ENCODE assay signal across 8 cellular contexts in the genomic region with DNA sequence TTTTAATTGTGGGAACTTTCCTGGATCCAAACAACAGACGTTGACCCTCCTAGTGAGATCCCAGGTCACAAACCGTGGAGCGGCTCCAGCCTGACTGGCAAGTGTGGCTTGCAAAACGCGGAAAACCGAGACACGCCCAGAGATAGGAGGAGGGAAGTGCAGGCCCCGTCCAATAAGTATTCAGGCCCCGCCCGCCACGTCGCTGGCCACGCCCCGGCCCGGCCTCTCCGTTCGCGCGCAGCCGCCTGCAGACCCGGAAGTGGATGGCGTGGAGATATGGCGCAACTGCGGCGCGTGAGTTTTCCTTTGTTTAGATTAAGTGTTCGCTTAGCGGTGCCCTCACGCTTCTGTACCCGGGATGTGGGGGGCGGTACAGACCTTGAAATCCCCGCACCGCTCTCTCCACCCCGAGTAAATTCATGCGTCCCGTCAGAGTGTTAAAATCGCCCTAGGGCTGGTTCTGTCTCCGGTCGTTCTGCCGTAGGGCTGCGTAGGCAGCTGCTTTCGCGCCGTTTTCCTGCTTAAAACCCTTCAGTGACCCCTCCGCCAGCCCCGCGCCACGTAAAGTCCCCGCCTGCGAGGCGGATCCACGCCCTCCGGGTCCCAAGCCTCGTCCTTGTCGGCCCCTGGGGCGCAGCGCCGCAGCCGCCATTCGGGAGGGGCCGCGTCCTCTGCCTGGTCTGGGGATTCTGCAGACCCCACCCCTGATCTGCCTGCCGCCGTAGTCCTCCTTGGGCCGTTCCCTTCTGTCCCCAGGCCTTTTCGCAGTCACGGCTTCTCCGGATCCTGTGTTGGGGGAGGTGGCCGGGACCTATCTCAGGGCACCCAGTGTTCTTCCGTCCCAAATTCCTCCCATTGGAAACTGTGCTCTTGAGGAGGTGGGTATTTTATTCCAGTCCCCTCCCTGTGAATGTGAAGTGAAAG. TPM values are rescaled to one million over a fixed set of nuclear protein-coding genes. Genes with fewer than 3 reads are reported as not detected.
A peak's percentile ranks its signal among the peaks of the same experiment; 100 is the strongest.
DNase-seq lines count a peak whose midpoint lies in the region; ATAC-seq and TF ChIP-seq lines count a peak whose summit lies in the region.

Gene ZNF766, plus strand, starts transcription at position 250 of the 924 bp plus-strand sequence. Its CDS starts 27 bp downstream, at position 277.

- WGBS in esophagus, 2 donors, result 1% methylated on average over 69 to 70 of the region's 70 CpGs

- peak; percentile 94 for DNase-seq in DMS114 treated with DMSO at 0.1 percent for 48 hours (lab: John Stamatoyannopoulos, UW; ENCODE audit: unreplicated experiment)
- peak; percentile 97 for DNase-seq in KBM-7
- DNase-seq in activated T-cell treated with anti-CD3 and anti-CD28 coated beads, Interleukin-2, amount 50 U/mL, for 24 hours, result peak; percentile 99
- peak; percentile 96 to 97 for DNase-seq in stimulated activated CD8-positive, alpha-beta memory T cell treated with anti-CD3 and anti-CD28 coated beads, Interleukin-7, amount 100 ng/mL, for 1 hour (ENCODE audit: low read depth in 2 of 2)

- peaks cover 38% of the 10 kb centered on the region for H3K4me1 Mint-ChIP-seq in activated T-cell treated with anti-CD3 and anti-CD28 coated beads, Interleukin-2, amount 50 U/mL, for 24 hours (ENCODE audit: low read depth)

- H3K4me1 ChIP-seq in esophagus (ENCODE audit: control insufficient read depth in 2 of 2, insufficient read depth in 2 of 2, low read length in 1 of 2) (no peaks in the 10 kb centered on the region), mucosa of stomach (ENCODE audit: control insufficient read depth, insufficient read depth, low read length) (peaks cover 9% of the 10 kb centered on the region)

- in situ Hi-C loops in KBM-7 (cut with MboI; ENCODE audit: low pct_unique_long_range_greater_than_20kb, low sequenced_read_pairs), result no loop called here

- H3K9me3 ChIP-seq in esophagus (ENCODE audit: control insufficient read depth in 2 of 2, insufficient read depth in 1 of 2, low read depth in 1 of 2, low read length in 1 of 2) (peaks cover 0 to 8% of the 10 kb centered on the region in 2 donors), mucosa of stomach (ENCODE audit: control insufficient read depth, low read length) (no peaks in the 10 kb centered on the region)

- H3K9ac ChIP-seq in mucosa of stomach (ENCODE audit: low read length), result peak within 1 kb of the TSS; percentile 100

- peak within 1 kb of the TSS; percentile 88 to 98 for H3K27ac ChIP-seq in esophagus (ENCODE audit: low read depth in 2 of 2, low read length in 1 of 2)

- H3K4me3 ChIP-seq in esophagus (ENCODE audit: low read depth in 1 of 2, low read length in 2 of 2) (peak within 1 kb of the TSS; percentile 76 to 98), mucosa of stomach (ENCODE audit: low read length) (peak within 1 kb of the TSS; percentile 97)

- peak; percentile 90 for ATAC-seq in GM21717 (IDR thresholded peaks at IDR 0.05; ENCODE audit: unreplicated experiment)

- peak within 1 kb of the TSS; percentile 91 for H3K4me3 Mint-ChIP-seq in activated T-cell treated with anti-CD3 and anti-CD28 coated beads, Interleukin-2, amount 50 U/mL, for 24 hours

- peaks cover 20% of the 10 kb centered on the region for H3K9me3 Mint-ChIP-seq in activated T-cell treated with anti-CD3 and anti-CD28 coated beads, Interleukin-2, amount 50 U/mL, for 24 hours

- H3K27me3 Mint-ChIP-seq in activated T-cell treated with anti-CD3 and anti-CD28 coated beads, Interleukin-2, amount 50 U/mL, for 24 hours, result no peaks in the 10 kb centered on the region

- peaks cover 8 to 10% of the 10 kb centered on the region in 2 donors for H3K36me3 ChIP-seq in esophagus (ENCODE audit: control insufficient read depth in 2 of 2, insufficient read depth in 2 of 2, low read length in 1 of 2)
- peaks cover 9% of the 10 kb centered on the region for H3K36me3 ChIP-seq in mucosa of stomach (ENCODE audit: control insufficient read depth, insufficient read depth, low read length)

- H3K27me3 ChIP-seq in esophagus (ENCODE audit: control insufficient read depth in 1 of 2, insufficient read depth in 2 of 2, low read length in 2 of 2) (no peaks in the 10 kb centered on the region), mucosa of stomach (ENCODE audit: control insufficient read depth, insufficient read depth, low read length) (no peaks in the 10 kb centered on the region)

- H3K27ac Mint-ChIP-seq in activated T-cell treated with anti-CD3 and anti-CD28 coated beads, Interleukin-2, amount 50 U/mL, for 24 hours, result peak within 1 kb of the TSS; percentile 95

- H3K36me3 Mint-ChIP-seq in activated T-cell treated with anti-CD3 and anti-CD28 coated beads, Interleukin-2, amount 50 U/mL, for 24 hours (ENCODE audit: low read depth), result peaks cover 52% of the 10 kb centered on the region

TF ChIP-seq in PFSK-1, 5 proteins besides CTCF, POLR2A, EP300 and RAD21:
- TF ChIP-seq POLR2AphosphoS5 (IDR thresholded peaks at IDR 0.05; ENCODE audit: low read depth, low read length), result peak; percentile 87
- peak; percentile 51 for TF ChIP-seq FOXP2 (optimal IDR thresholded peaks at IDR 0.05; ENCODE audit: borderline replicate concordance, extremely low read depth, extremely low read length, insufficient read depth)
- peak; percentile 95; the same call in 1 of the 2 replicates for TF ChIP-seq TAF1 (IDR thresholded peaks at IDR 0.05; ENCODE audit: borderline replicate concordance, insufficient read depth, low read length)
- peak; percentile 93; the same call in 1 of the 2 replicates for TF ChIP-seq SIN3A (IDR thresholded peaks at IDR 0.05; ENCODE audit: borderline replicate concordance, insufficient read depth, low read length)
- peak in 1 of 2 experiments; percentile 22; a peak in 1 of 4 replicates for TF ChIP-seq REST (IDR thresholded peaks at IDR 0.05; ENCODE audit: insufficient read depth in 1 of 2, low read depth in 2 of 2, low read length in 2 of 2)

RNA-seq across cellular contexts. Expression of gene ZNF766, which starts in this region (rescaled TPM):
- 3.4 TPM for polyA plus RNA-seq in PFSK-1 (2012; ENCODE audit: insufficient read length, low read depth)
- polyA plus RNA-seq in esophagus, result 1 to 10 TPM; 1.7 to 2.7 TPM

Comparison
In these comparisons a context has a peak if more than half of its experiments do, and no peak if none do; other contexts are left out.
1. Peak in every context shown above with its lines: DNase-seq, ATAC-seq, H3K4me3 ChIP-seq and H3K27ac ChIP-seq.